ENCODE assay signal across 25 cellular contexts in genomic region chr5:105817416-105817815, GRCh38.
"Had no signal": no experiment of that assay in that cellular context is flagged by ENCODE, and none has a peak within 500 bp of the region (broad histone marks: within the 10 kb centered on the region; RNA-seq: fewer than 3 reads in every experiment).

No MANE protein-coding gene starts in this region.

- ATAC-seq: activated T-cell treated with anti-CD3 and anti-CD28 coated beads, Interleukin-2, amount 50 U/mL, for 72 hours; effector memory CD8-positive, alpha-beta T cell; foreskin keratinocyte; heart left ventricle; natural killer cell treated with Interleukin-12 subunit alpha and Interleukin-12 subunit beta and Interleukin-15 and Interleukin-18, amount 100 ng/mL, for 72 hours; sciatic nerve; stimulated activated naive CD8-positive, alpha-beta T cell treated with anti-CD3 and anti-CD28 coated beads, Interleukin-15, Interleukin-2, amounts not matched to agents 100 U/mL and 50 U/mL, for 24 hours had no signal

- H3K27ac ChIP-seq: adrenal gland, cardiac muscle cell, coronary artery, foreskin keratinocyte, heart left ventricle, uterus, VCaP had no signal

- H3K4me1 ChIP-seq: adrenal gland, foreskin keratinocyte, heart left ventricle, uterus had no signal

- H3K27me3 ChIP-seq: adrenal gland, cardiac muscle cell, foreskin keratinocyte, heart left ventricle, uterus had no signal

- H3K4me3 ChIP-seq: adrenal gland, cardiac muscle cell, coronary artery, heart left ventricle, uterus had no signal

- H3K9me3 ChIP-seq: adrenal gland, heart left ventricle, uterus had no signal

- H3K36me3 Mint-ChIP-seq: activated naive CD8-positive, alpha-beta T cell; brain; natural killer cell treated with Interleukin-12 subunit alpha and Interleukin-12 subunit beta and Interleukin-15 and Interleukin-18, amount 100 ng/mL, for 72 hours; type B pancreatic cell had no signal

- H3K9me3 Mint-ChIP-seq: brain, type B pancreatic cell had no signal

- DNase-seq: activated CD4-positive, alpha-beta T cell treated with anti-CD3 and anti-CD28 coated beads for 4 hours; activated CD4-positive, alpha-beta T cell treated with anti-CD3 and anti-CD28 coated beads, Interleukin-2, amount 50 U/mL, for 4 hours; activated naive CD4-positive, alpha-beta T cell treated with Interleukin-2 at 50 U/mL for 16 hours; activated T-cell treated with anti-CD3 and anti-CD28 coated beads for 4 hours; activated T-cell treated with anti-CD3 and anti-CD28 coated beads, Interleukin-2, amount 50 U/mL, for 72 hours; adrenal gland; aorta; cerebellar nuclear complex; effector memory CD8-positive, alpha-beta T cell; foreskin keratinocyte; heart left ventricle; small intestine; stimulated activated CD4-positive, alpha-beta T cell treated with anti-CD3 and anti-CD28 coated beads, Interleukin-2, amount 100 ng/mL, for 48 hours; stimulated activated naive CD8-positive, alpha-beta T cell treated with anti-CD3 and anti-CD28 coated beads, Interleukin-15, Interleukin-2, amounts not matched to agents 100 U/mL and 50 U/mL, for 24 hours; substantia nigra; uterus had no signal

- H3K4me3 Mint-ChIP-seq: activated naive CD8-positive, alpha-beta T cell; activated T-cell treated with anti-CD3 and anti-CD28 coated beads, Interleukin-2, amount 50 U/mL, for 72 hours; brain; effector memory CD8-positive, alpha-beta T cell; natural killer cell treated with Interleukin-12 subunit alpha and Interleukin-12 subunit beta and Interleukin-15 and Interleukin-18, amount 100 ng/mL, for 72 hours; type B pancreatic cell had no signal

- H3K27ac Mint-ChIP-seq: activated naive CD8-positive, alpha-beta T cell; activated T-cell treated with anti-CD3 and anti-CD28 coated beads, Interleukin-2, amount 50 U/mL, for 72 hours; brain; effector memory CD8-positive, alpha-beta T cell; natural killer cell treated with Interleukin-12 subunit alpha and Interleukin-12 subunit beta and Interleukin-15 and Interleukin-18, amount 100 ng/mL, for 72 hours; progenitor cell of endocrine pancreas; type B pancreatic cell had no signal

- H3K27me3 Mint-ChIP-seq: activated naive CD8-positive, alpha-beta T cell; brain; effector memory CD8-positive, alpha-beta T cell; natural killer cell treated with Interleukin-12 subunit alpha and Interleukin-12 subunit beta and Interleukin-15 and Interleukin-18, amount 100 ng/mL, for 72 hours; progenitor cell of endocrine pancreas; type B pancreatic cell had no signal

- H3K36me3 ChIP-seq: adrenal gland, cardiac muscle cell, heart left ventricle, uterus had no signal
